ENCODE assay signal across 8 cellular contexts in the genomic region with DNA sequence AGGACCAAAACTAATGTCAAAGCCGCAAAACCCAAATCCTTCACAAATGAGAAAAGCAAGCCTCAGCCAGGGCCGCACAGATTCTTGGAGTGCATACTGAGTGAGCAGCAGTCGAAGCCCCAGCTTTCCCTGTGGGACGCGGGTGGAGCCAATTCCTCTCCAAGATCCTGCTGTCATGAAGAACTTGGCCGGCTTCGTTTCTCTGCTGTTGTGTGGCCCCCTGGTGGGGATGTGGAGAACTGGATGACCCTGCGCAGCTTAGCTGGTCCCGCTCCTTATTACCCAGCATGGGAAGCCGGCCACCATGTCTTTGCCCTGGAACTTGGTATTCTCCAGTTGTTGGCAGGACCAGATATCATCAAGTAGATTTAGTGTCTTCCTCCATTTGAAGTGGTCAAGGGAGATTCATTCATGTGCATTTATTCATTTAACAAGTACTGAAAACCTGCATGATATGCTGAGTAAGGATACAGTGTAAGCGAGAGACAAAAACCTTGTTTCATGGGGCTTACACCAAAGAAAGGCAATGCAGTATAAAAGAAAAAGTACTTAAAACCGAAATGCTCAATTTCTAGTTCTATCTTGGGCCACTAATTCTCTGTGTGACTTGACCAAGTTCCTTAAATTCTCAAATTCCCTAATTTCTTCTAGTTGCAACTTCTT. TPM values are rescaled to one million over a fixed set of nuclear protein-coding genes. Genes with fewer than 3 reads are reported as not detected.
DNase-seq lines count a peak whose midpoint lies in the region; ATAC-seq and TF ChIP-seq lines count a peak whose summit lies in the region.

No MANE protein-coding gene starts in this region.

- H3K36me3 ChIP-seq in CD4-positive, CD25-positive, alpha-beta regulatory T cell (ENCODE audit: control insufficient read depth, insufficient read depth, low read length): peaks cover 73% of the 10 kb centered on the region
- H3K36me3 ChIP-seq in KMS-11 (ENCODE audit: insufficient read depth): no peaks in the 10 kb centered on the region
- peaks cover 89% of the 10 kb centered on the region for H3K36me3 ChIP-seq in neutrophil

- H3K4me1 Mint-ChIP-seq in CD4-positive, CD25-positive, alpha-beta regulatory T cell: peaks cover 2 to 10% (median 5%) of the 10 kb centered on the region in 4 donors
- H3K4me1 Mint-ChIP-seq in activated T-helper 1 cell treated with anti-CD3 and anti-CD28 coated beads, Interleukin-12 subunit alpha, Interleukin-12 subunit beta, Interleukin-2, Interleukin-4 antibody, amounts not matched to agents 30 ng/mL and 10 ng/mL and 1 ng/mL, durations not matched to agents 14 hours and 24 hours and 36 hours (ENCODE audit: low read depth): peaks cover 12% of the 10 kb centered on the region

- H2AFZ ChIP-seq in KMS-11 (ENCODE audit: low read depth): 0 out of 2 replicates have a peak overlapping the region, but pooled peaks have one; percentile 10

- H3K4me2 ChIP-seq in KMS-11: no peak overlapping the region

- H3K27me3 ChIP-seq in CD4-positive, CD25-positive, alpha-beta regulatory T cell (ENCODE audit: control insufficient read depth, insufficient read depth, low read length): no peaks in the 10 kb centered on the region
- H3K27me3 ChIP-seq in KMS-11 (ENCODE audit: insufficient read depth, low read depth) (no peaks in the 10 kb centered on the region), neutrophil (no peaks in the 10 kb centered on the region)

- no peak overlapping the region for H3K4me3 ChIP-seq in CD4-positive, CD25-positive, alpha-beta regulatory T cell (ENCODE audit: low read depth, low read length)
- H3K4me3 ChIP-seq in KMS-11 (IDR thresholded peaks at IDR 0.05; ENCODE audit: insufficient read depth, low read depth, low read length) (no peak overlapping the region), neutrophil (ENCODE audit: low read depth in 1 of 2, low read length in 1 of 2) (no peak overlapping the region)

- H3K36me3 Mint-ChIP-seq in CD4-positive, CD25-positive, alpha-beta regulatory T cell: peaks cover 53% of the 10 kb centered on the region
- no peaks in the 10 kb centered on the region for H3K36me3 Mint-ChIP-seq in activated T-helper 1 cell treated with anti-CD3 and anti-CD28 coated beads, Interleukin-12 subunit alpha, Interleukin-12 subunit beta, Interleukin-2, Interleukin-4 antibody, amounts not matched to agents 30 ng/mL and 10 ng/mL and 1 ng/mL, durations not matched to agents 14 hours and 24 hours and 36 hours (ENCODE audit: low read depth)

- TF ChIP-seq CTCF in GM20000 (IDR thresholded peaks at IDR 0.05; ENCODE audit: extremely low read depth, missing control alignments) (peak; percentile 85), KMS-11 (conservative IDR thresholded peaks at IDR 0.05; ENCODE audit: low read depth, low read length) (peak; percentile 67), neutrophil (IDR thresholded peaks at IDR 0.05) (peak; percentile 86)

- no peaks in the 10 kb centered on the region for H3K9me3 Mint-ChIP-seq in CD4-positive, CD25-positive, alpha-beta regulatory T cell
- H3K9me3 Mint-ChIP-seq in activated T-helper 1 cell treated with anti-CD3 and anti-CD28 coated beads, Interleukin-12 subunit alpha, Interleukin-12 subunit beta, Interleukin-2, Interleukin-4 antibody, amounts not matched to agents 30 ng/mL and 10 ng/mL and 1 ng/mL, durations not matched to agents 14 hours and 24 hours and 36 hours: no peaks in the 10 kb centered on the region

- intact Hi-C loops in activated T-helper 1 cell treated with anti-CD3 and anti-CD28 coated beads, Interleukin-12 subunit alpha, Interleukin-12 subunit beta, Interleukin-2, Interleukin-4 antibody, amounts not matched to agents 30 ng/mL and 10 ng/mL and 1 ng/mL, durations not matched to agents 14 hours and 24 hours and 36 hours (cut with micrococcal nuclease): loop anchor here (1.0 to 2.0 kb wide), 7 partner anchors 27 to 201 kb away; a partner anchor contains a TSS

- no peaks in the 10 kb centered on the region for H3K27me3 Mint-ChIP-seq in CD4-positive, CD25-positive, alpha-beta regulatory T cell
- H3K27me3 Mint-ChIP-seq in activated T-helper 1 cell treated with anti-CD3 and anti-CD28 coated beads, Interleukin-12 subunit alpha, Interleukin-12 subunit beta, Interleukin-2, Interleukin-4 antibody, amounts not matched to agents 30 ng/mL and 10 ng/mL and 1 ng/mL, durations not matched to agents 14 hours and 24 hours and 36 hours (ENCODE audit: insufficient read depth): peaks cover 10% of the 10 kb centered on the region

- H3K9me3 ChIP-seq in CD4-positive, CD25-positive, alpha-beta regulatory T cell (ENCODE audit: control insufficient read depth in 2 of 2, low read length in 2 of 2): no peaks in the 10 kb centered on the region
- no peaks in the 10 kb centered on the region for H3K9me3 ChIP-seq in neutrophil

- no peaks in the 10 kb centered on the region for H4K20me1 ChIP-seq in KMS-11 (ENCODE audit: insufficient read depth)

- H3K27ac Mint-ChIP-seq in CD4-positive, CD25-positive, alpha-beta regulatory T cell: peak overlapping the region in 1 of 3 donors; percentile 46
- H3K27ac Mint-ChIP-seq in activated T-helper 1 cell treated with anti-CD3 and anti-CD28 coated beads, Interleukin-12 subunit alpha, Interleukin-12 subunit beta, Interleukin-2, Interleukin-4 antibody, amounts not matched to agents 30 ng/mL and 10 ng/mL and 1 ng/mL, durations not matched to agents 14 hours and 24 hours and 36 hours: no peak overlapping the region

- peak; percentile 55 to 71 (median 64) for DNase-seq in CD4-positive, CD25-positive, alpha-beta regulatory T cell
- peak; percentile 79 for DNase-seq in GM20000 (ENCODE audit: low spot score)
- peak; percentile 79 for DNase-seq in RKO (ENCODE audit: low spot score)
- peak; percentile 50 for DNase-seq in activated T-helper 1 cell treated with anti-CD3 and anti-CD28 coated beads, Interleukin-12 subunit alpha, Interleukin-12 subunit beta, Interleukin-2, Interleukin-4 antibody, amounts not matched to agents 30 ng/mL and 10 ng/mL and 1 ng/mL, durations not matched to agents 14 hours and 24 hours and 36 hours (ENCODE audit: low spot score)
- peak; percentile 85 for DNase-seq in fibroblast of the conjunctiva (ENCODE audit: low read depth)
- peak; percentile 11 to 89 (median 77) for DNase-seq in substantia nigra (lab: John Stamatoyannopoulos, UW)

- peak; percentile 74 to 77 for ATAC-seq in CD4-positive, CD25-positive, alpha-beta regulatory T cell (ENCODE audit: low read depth in 2 of 2)

- H3K4me1 ChIP-seq in CD4-positive, CD25-positive, alpha-beta regulatory T cell (ENCODE audit: control insufficient read depth, insufficient read depth, low read length, poor library complexity, severe bottlenecking): no peaks in the 10 kb centered on the region
- H3K4me1 ChIP-seq in KMS-11 (ENCODE audit: low read depth, poor library complexity, severe bottlenecking) (no peaks in the 10 kb centered on the region), neutrophil (ENCODE audit: control insufficient read depth in 1 of 2, insufficient read depth in 1 of 2, low read depth in 1 of 2, low read length in 1 of 2) (peaks cover 0 to 6% of the 10 kb centered on the region in 2 experiments)

- H3K79me2 ChIP-seq in KMS-11 (ENCODE audit: insufficient read depth, low read depth): no peaks in the 10 kb centered on the region

- H3K4me3 Mint-ChIP-seq in CD4-positive, CD25-positive, alpha-beta regulatory T cell: no peak overlapping the region
- H3K4me3 Mint-ChIP-seq in activated T-helper 1 cell treated with anti-CD3 and anti-CD28 coated beads, Interleukin-12 subunit alpha, Interleukin-12 subunit beta, Interleukin-2, Interleukin-4 antibody, amounts not matched to agents 30 ng/mL and 10 ng/mL and 1 ng/mL, durations not matched to agents 14 hours and 24 hours and 36 hours: no peak overlapping the region

- H3K27ac ChIP-seq in CD4-positive, CD25-positive, alpha-beta regulatory T cell (ENCODE audit: insufficient read depth, low read length, poor library complexity, severe bottlenecking): no peak overlapping the region
- H3K27ac ChIP-seq in KMS-11 (no peak overlapping the region), neutrophil (no peak overlapping the region), substantia nigra (ENCODE audit: low read depth, low read length, poor library complexity, severe bottlenecking) (no peak overlapping the region)

- H3K9ac ChIP-seq in KMS-11: no peak overlapping the region

RNA-seq across cellular contexts. Expression of a gene that starts 56.8 kb away (rescaled TPM):
- total RNA-seq in CD4-positive, CD25-positive, alpha-beta regulatory T cell: 1.4 TPM
- 1 to 10 TPM in 2 of 4 donors, under 1 TPM in 2; 0.29 to 1.9 (median 0.98) TPM for polyA plus RNA-seq in CD4-positive, CD25-positive, alpha-beta regulatory T cell
- 8.5 and 8.7 TPM in 2 replicates for total RNA-seq in activated T-helper 1 cell treated with anti-CD3 and anti-CD28 coated beads, Interleukin-12 subunit alpha, Interleukin-12 subunit beta, Interleukin-2, Interleukin-4 antibody, amounts not matched to agents 30 ng/mL and 10 ng/mL and 1 ng/mL, durations not matched to agents 14 hours and 24 hours and 36 hours
